ENCODE assay signal across 8 cellular contexts in the genomic region with DNA sequence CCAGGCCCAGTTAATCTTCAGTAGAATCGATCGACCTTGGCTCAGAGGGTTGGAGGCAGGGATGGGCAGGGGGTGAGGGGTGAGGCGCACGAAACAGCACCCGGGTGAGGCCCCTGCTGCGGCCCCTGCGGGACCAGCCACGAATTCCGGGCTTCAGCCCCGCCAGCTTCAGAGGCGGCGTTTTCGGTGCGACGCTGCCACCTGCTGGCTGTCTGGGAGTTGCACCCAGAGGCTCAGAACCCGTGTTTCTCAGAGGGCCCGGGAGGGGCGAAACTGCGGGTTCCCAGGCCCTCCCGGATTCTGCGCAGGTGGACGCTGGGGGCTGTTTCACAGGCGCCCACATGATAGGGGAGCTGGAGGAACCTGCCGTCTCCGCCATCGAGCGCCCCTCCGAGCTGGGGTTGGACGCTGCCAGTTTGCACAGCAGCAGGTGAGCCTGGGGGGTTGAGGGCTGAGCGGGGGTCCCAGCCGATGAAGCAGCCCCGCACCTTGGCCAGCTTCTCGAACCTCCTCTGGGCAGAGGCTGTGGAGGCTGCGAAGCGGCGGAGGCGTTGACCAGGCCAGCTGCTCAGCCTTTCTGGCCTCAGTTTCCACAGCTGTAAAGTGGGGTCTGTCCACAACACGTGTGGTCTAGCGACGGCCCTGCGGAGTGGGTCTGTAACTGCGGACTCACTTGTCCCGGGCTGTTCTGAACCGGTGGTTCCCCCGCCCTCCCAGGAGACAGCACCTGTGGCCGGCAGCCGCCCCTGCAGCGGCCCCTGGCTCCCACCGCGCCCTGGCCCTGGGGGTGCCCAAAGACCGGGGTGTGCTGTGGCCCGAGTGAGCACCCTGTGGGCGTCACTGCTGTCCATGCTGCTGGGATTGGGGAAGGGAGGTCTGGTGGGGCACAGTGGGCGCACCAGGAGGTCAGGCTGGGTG. TPM values are rescaled to one million over a fixed set of nuclear protein-coding genes. Genes with fewer than 3 reads are reported as not detected.
DNase-seq lines count a peak whose midpoint lies in the region; ATAC-seq, FAIRE-seq and TF ChIP-seq lines count a peak whose summit lies in the region.

No MANE protein-coding gene starts in this region.

- DNase-seq in Daoy (ENCODE audit: low read depth) = peak; percentile 78
- peak; percentile 99 for DNase-seq in HuH-7 (ENCODE audit: low spot score)
- peak; percentile 39 for DNase-seq in RCC 7860 (ENCODE audit: low spot score)
- DNase-seq in activated T-helper 1 cell treated with Interleukin-2 at 50 U/mL for 16 hours (ENCODE audit: low read depth) = peak; percentile 73
- peak; percentile 59 for DNase-seq in fibroblast of the aortic adventitia (ENCODE audit: low read depth)
- DNase-seq in omental fat pad (ENCODE audit: low spot score) = peak; percentile 59
- peak; percentile 38 to 80 for DNase-seq in tibial artery

- H3K27ac ChIP-seq in tibial artery = no peak overlapping the region

- TF ChIP-seq CTCF in fibroblast of the aortic adventitia (IDR thresholded peaks at IDR 0.05; ENCODE audit: insufficient read depth, low read length) = peak; percentile 93
- peak in 1 of 3 donors; percentile 78 for TF ChIP-seq CTCF in omental fat pad (IDR thresholded peaks at IDR 0.05)
- TF ChIP-seq CTCF in tibial artery (IDR thresholded peaks at IDR 0.05) = peak; percentile 92 to 95

- no peaks in the 10 kb centered on the region for H3K36me3 ChIP-seq in tibial artery

- no peak for FAIRE-seq in RCC 7860 (lab: Jason Lieb, UNC)

- peaks cover 15 to 89% of the 10 kb centered on the region in 2 donors for H3K27me3 ChIP-seq in tibial artery

- H3K4me3 ChIP-seq in fibroblast of the aortic adventitia (ENCODE audit: low read depth, low read length) (no peak overlapping the region), tibial artery (no peak overlapping the region)

- peaks cover 0 to 36% (median 20%) of the 10 kb centered on the region in 4 donors for H3K4me1 ChIP-seq in tibial artery

- ATAC-seq in GM21515 (IDR thresholded peaks at IDR 0.05; ENCODE audit: unreplicated experiment) (peak; percentile 44), omental fat pad (ENCODE audit: low FRiP score) (peak; percentile 44)

- peaks cover 0 to 19% (median 16%) of the 10 kb centered on the region in 3 donors for H3K9me3 ChIP-seq in tibial artery

- intact Hi-C loops in tibial artery (cut with DNase I; ENCODE audit: low total_unique reads) = loop anchor here (5.0 to 10.0 kb wide), 3 partner anchors 107 to 345 kb away; no protein-coding TSS in a partner anchor

RNA-seq across cellular contexts. Expression of a gene that starts 2.5 kb away (rescaled TPM):
- not detected in 2 replicates for total RNA-seq in Daoy (2014; rRNA removed; shearing (Covaris generic))
- total RNA-seq in fibroblast of the aortic adventitia (ENCODE audit: low replicate concordance) = not detected in 2 replicates
- not detected for total RNA-seq in omental fat pad

RNA-seq across cellular contexts. Expression of a gene that starts 56.8 kb away (rescaled TPM):
- 0.33 and 0.91 TPM in 2 replicates for total RNA-seq in Daoy (2014; rRNA removed; shearing (Covaris generic))
- total RNA-seq in fibroblast of the aortic adventitia (ENCODE audit: low replicate concordance) (0.41 and 2.0 TPM in 2 replicates), omental fat pad (10 to 100 TPM in 1 of 4 donors, 1 to 10 TPM in 3; 1.6 to 10.7 (median 2.5) TPM)

Comparison
In these comparisons a context has a peak if more than half of its experiments do, and no peak if none do; other contexts are left out.
1. DNase-seq: peak in every context shown above with its lines; median percentile 99 in HuH-7; 78 in Daoy; 73 in activated T-helper 1 cell treated with Interleukin-2 at 50 U/mL for 16 hours; 59 in fibroblast of the aortic adventitia; 59 in omental fat pad; 59 in tibial artery; 39 in RCC 7860.